1 cellular context compared by ENCODE assay signal in genomic region chr11:102314784-102315183, GRCh38.
TF ChIP-seq lines count a peak whose summit lies in the region.

No MANE protein-coding gene starts in this region.

TF ChIP-seq in HepG2, 621 proteins besides CTCF, POLR2A, EP300 and RAD21:
- peak; percentile 56; the same call in 1 of the 2 replicates for TF ChIP-seq CEBPB (IDR thresholded peaks at IDR 0.05; ENCODE audit: borderline replicate concordance, low read depth, low read length)
- no peak for TF ChIP-seq ZNF292 (CRISPR knock-in tag; IDR thresholded peaks at IDR 0.05; ENCODE audit: borderline replicate concordance, low read depth)
TF ChIP-seq in HepG2: peak in this region for 1.
